9 cellular contexts compared by ENCODE assay signal in the genomic region with DNA sequence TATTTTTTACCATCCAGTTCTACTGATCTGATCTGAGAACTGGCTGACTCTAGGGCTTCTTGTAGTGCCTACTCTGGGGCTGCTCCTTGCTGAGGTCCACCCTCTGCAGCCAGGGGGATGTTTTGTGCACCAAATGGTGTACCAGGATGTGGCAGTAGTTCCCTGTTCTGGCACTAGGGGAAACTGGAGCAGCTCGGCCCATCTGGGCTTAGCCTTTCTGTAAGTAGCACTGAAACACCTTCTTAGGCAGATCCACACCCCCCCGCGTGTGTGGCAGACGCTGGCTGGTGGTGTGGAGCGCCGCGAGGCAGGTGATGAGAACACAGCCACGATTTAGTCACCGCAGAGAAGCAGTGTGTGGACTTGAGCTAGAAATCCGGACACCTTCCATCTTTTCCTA. TPM values are rescaled to one million over a fixed set of nuclear protein-coding genes. Genes with fewer than 3 reads are reported as not detected.
A peak's percentile ranks its signal among the peaks of the same experiment; 100 is the strongest.
DNase-seq lines count a peak whose midpoint lies in the region; ATAC-seq and TF ChIP-seq lines count a peak whose summit lies in the region.
"Had no signal": no experiment of that assay in that cellular context is flagged by ENCODE, and none has a peak within 500 bp of the region (broad histone marks: within the 10 kb centered on the region; RNA-seq: fewer than 3 reads in every experiment).

No MANE protein-coding gene starts in this region.

- BruUV-seq in A673 (replicated peaks; lab: Mats Ljungman, UMichigan), result no TSS peak
- BruUV-seq in OCI-LY7 (replicated peaks; lab: Mats Ljungman, UMichigan), result no TSS peak

- no peak overlapping the region for H3K4me2 ChIP-seq in OCI-LY7 (ENCODE audit: low read length)

- H3K36me3 ChIP-seq in A673 (ENCODE audit: insufficient read depth, low read length, poor library complexity, severe bottlenecking) (no peaks in the 10 kb centered on the region), OCI-LY7 (ENCODE audit: insufficient read depth, low read length) (no peaks in the 10 kb centered on the region)
- H3K36me3 ChIP-seq: HAP-1 had no signal

- H3K4me3 Mint-ChIP-seq in naive thymus-derived CD8-positive, alpha-beta T cell, result no peak overlapping the region

- H3K27me3 Mint-ChIP-seq in naive thymus-derived CD8-positive, alpha-beta T cell, result no peaks in the 10 kb centered on the region

- no peaks in the 10 kb centered on the region for H4K20me1 ChIP-seq in OCI-LY7 (ENCODE audit: insufficient read depth, low read length)

- peak; percentile 36 for TF ChIP-seq CTCF in A673 (conservative IDR thresholded peaks at IDR 0.05; ENCODE audit: low read depth, low read length)
- TF ChIP-seq CTCF in GM12872 (IDR thresholded peaks at IDR 0.05; ENCODE audit: insufficient read depth, low read depth, low read length), result peak; percentile 65
- peak; percentile 72 for TF ChIP-seq CTCF in OCI-LY7 (conservative IDR thresholded peaks at IDR 0.05; ENCODE audit: low read length)

- intact Hi-C loops in A673 (cut with micrococcal nuclease; ENCODE audit: unreplicated experiment), result no loop called here
- intact Hi-C loops in OCI-LY7 (cut with micrococcal nuclease; ENCODE audit: unreplicated experiment), result no loop called here

- H3K4me1 ChIP-seq in A673 (ENCODE audit: insufficient read depth, low read length, poor library complexity, severe bottlenecking), result no peaks in the 10 kb centered on the region
- H3K4me1 ChIP-seq in OCI-LY7 (ENCODE audit: insufficient read depth, low read length, poor library complexity, severe bottlenecking), result no peaks in the 10 kb centered on the region
- H3K4me1 ChIP-seq: HAP-1 had no signal

- H3K27ac Mint-ChIP-seq in naive thymus-derived CD8-positive, alpha-beta T cell, result peak overlapping the region in 5 of 10 donors; percentile 16 to 74 (median 57)

- H3K9me3 Mint-ChIP-seq in naive thymus-derived CD8-positive, alpha-beta T cell, result no peaks in the 10 kb centered on the region

- no peaks in the 10 kb centered on the region for H3K9me3 ChIP-seq in A673 (ENCODE audit: low read depth, low read length, poor library complexity, severe bottlenecking)
- H3K9me3 ChIP-seq in OCI-LY7 (ENCODE audit: low read length), result no peaks in the 10 kb centered on the region
- H3K9me3 ChIP-seq: HAP-1 had no signal

- peak; percentile 60 to 70 for ATAC-seq in naive thymus-derived CD8-positive, alpha-beta T cell
- no peak for ATAC-seq in HG02623 (IDR thresholded peaks at IDR 0.05; ENCODE audit: unreplicated experiment)

- POLR2A ChIA-PET in A673 (lab: Charles Lee; ENCODE audit: low non-redundant PET) (no interaction called here), OCI-LY7 (lab: Charles Lee) (no interaction called here)
- POLR2A ChIA-PET in naive thymus-derived CD8-positive, alpha-beta T cell (lab: Charles Lee), result no interaction called here

- H3K27ac ChIP-seq in A673 (ENCODE audit: low read depth, low read length, poor library complexity, severe bottlenecking) (no peak overlapping the region), OCI-LY7 (ENCODE audit: low read depth, low read length, poor library complexity, severe bottlenecking) (no peak overlapping the region)

- H3K4me1 Mint-ChIP-seq in naive thymus-derived CD8-positive, alpha-beta T cell, result peaks cover 10 to 41% (median 15%) of the 10 kb centered on the region in 4 donors

- peaks cover 0 to 7% (median 0%) of the 10 kb centered on the region in 3 donors for H3K36me3 Mint-ChIP-seq in naive thymus-derived CD8-positive, alpha-beta T cell

- CTCF ChIA-PET in A673 (lab: Charles Lee), result interaction anchor here (0.6 kb wide), 1 partner anchor 24 kb away, joined by 8 read pairs; no protein-coding TSS in a partner anchor
- CTCF ChIA-PET in OCI-LY7 (lab: Charles Lee; ENCODE audit: unreplicated experiment), result no interaction called here

- H3K27me3 ChIP-seq in A673 (replicated peaks; ENCODE audit: insufficient read depth, low read depth, low read length, poor library complexity), result no peaks in the 10 kb centered on the region

- H3K4me3 ChIP-seq in A673 (ENCODE audit: low read depth, low read length, poor library complexity, severe bottlenecking) (no peak overlapping the region), OCI-LY7 (ENCODE audit: low read depth, low read length, poor library complexity, severe bottlenecking) (no peak overlapping the region)
- H3K4me3 ChIP-seq: HAP-1 had no signal

- no peak overlapping the region for H2AFZ ChIP-seq in OCI-LY7 (ENCODE audit: low read length)

- H3K9me2 ChIP-seq in OCI-LY7 (ENCODE audit: insufficient read depth, low read length), result no peaks in the 10 kb centered on the region

- peak; percentile 36 for DNase-seq in A673 (ENCODE audit: low spot score)
- DNase-seq in OCI-LY7 (ENCODE audit: low spot score), result peak; percentile 49
- DNase-seq in dermis blood vessel endothelial cell, result peak; percentile 54
- no peak for DNase-seq in naive thymus-derived CD8-positive, alpha-beta T cell
- DNase-seq in activated CD8-positive, alpha-beta memory T cell treated with anti-CD3 and anti-CD28 coated beads, Interleukin-2, amount 50 U/mL, for 48 hours, result no peak
- DNase-seq in NCI-H2029 (lab: John Stamatoyannopoulos, UW), result no peak

- H3K79me2 ChIP-seq in OCI-LY7 (ENCODE audit: insufficient read depth, low read depth, low read length), result no peaks in the 10 kb centered on the region

RNA-seq across cellular contexts. Expression of a gene that starts 17.0 kb away (rescaled TPM):
- 13.8 and 14.0 TPM in 2 replicates for total RNA-seq in A673 (2021)
- 21.2 and 21.5 TPM in 2 replicates for total RNA-seq in OCI-LY7 (2014; rRNA removed; shearing (Covaris generic))
- 11.0 and 12.2 TPM in 2 replicates for total RNA-seq in OCI-LY7 (2022)
- total RNA-seq in dermis blood vessel endothelial cell, result 31.1 and 34.4 TPM in 2 replicates
- total RNA-seq in naive thymus-derived CD8-positive, alpha-beta T cell, result 1 to 10 TPM; 6.8 to 6.9 TPM
- 10 to 100 TPM; 13.8 to 17.4 (median 14.3) TPM for polyA plus RNA-seq in naive thymus-derived CD8-positive, alpha-beta T cell

Comparison
In these comparisons a context has a peak if more than half of its experiments do, and no peak if none do; other contexts are left out.
1. DNase-seq: peak in A673 (single experiment), OCI-LY7 (single experiment) and dermis blood vessel endothelial cell (single experiment); none in naive thymus-derived CD8-positive, alpha-beta T cell (0 of 10), activated CD8-positive, alpha-beta memory T cell treated with anti-CD3 and anti-CD28 coated beads, Interleukin-2, amount 50 U/mL, for 48 hours (single experiment) and NCI-H2029 (single experiment).
2. Peak in every context shown above with its lines, with median percentiles within 50 percentile points of each other: CTCF ChIP-seq.